Comparison of ENCODE assay signal across 1 cellular context in the genomic region with DNA sequence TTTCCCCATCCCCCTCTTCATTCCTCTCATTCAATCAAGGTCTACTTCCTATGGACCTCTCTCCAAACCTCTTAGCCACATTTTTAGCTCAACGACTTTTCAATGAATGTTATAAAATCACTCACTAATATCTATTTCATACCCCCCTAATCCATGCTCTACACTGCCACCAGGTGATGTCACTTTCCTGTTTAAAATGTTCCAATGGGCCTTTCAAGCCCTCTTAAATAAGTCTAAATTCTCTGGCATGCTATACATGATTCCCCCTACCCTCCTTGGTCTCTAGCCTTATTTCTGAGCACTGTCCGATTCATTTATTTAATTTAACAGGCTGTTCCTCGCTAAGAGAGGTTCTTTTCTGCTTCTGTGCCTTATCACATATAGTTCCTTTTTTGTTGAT.
TF ChIP-seq lines count a peak whose summit lies in the region.

No MANE protein-coding gene starts in this region.

TF ChIP-seq in H1, 55 proteins besides CTCF, POLR2A, EP300 and RAD21 (continued from another document):
- no peak for TF ChIP-seq HDAC2 (IDR thresholded peaks at IDR 0.05; ENCODE audit: borderline replicate concordance in 1 of 2, low read depth in 2 of 2, low read length in 2 of 2)
- no peak for TF ChIP-seq MAFK (IDR thresholded peaks at IDR 0.05; ENCODE audit: low read depth, low read length)
- TF ChIP-seq, protein P1, sequence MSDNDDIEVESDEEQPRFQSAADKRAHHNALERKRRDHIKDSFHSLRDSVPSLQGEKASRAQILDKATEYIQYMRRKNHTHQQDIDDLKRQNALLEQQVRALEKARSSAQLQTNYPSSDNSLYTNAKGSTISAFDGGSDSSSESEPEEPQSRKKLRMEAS (IDR thresholded peaks at IDR 0.05): no peak
- TF ChIP-seq POLR2AphosphoS5 (IDR thresholded peaks at IDR 0.05; ENCODE audit: low read depth, low read length): no peak
- TF ChIP-seq SIN3A (conservative IDR thresholded peaks at IDR 0.05 in 1 of 2, IDR thresholded peaks at IDR 0.05 in 1 of 2; ENCODE audit: low read depth in 1 of 2, low read length in 2 of 2): no peak
- no peak for TF ChIP-seq SUZ12 (IDR thresholded peaks at IDR 0.05; ENCODE audit: low read length)
- no peak for TF ChIP-seq CHD2 (IDR thresholded peaks at IDR 0.05; ENCODE audit: low read length)
- no peak for TF ChIP-seq RNF2 (IDR thresholded peaks at IDR 0.05; ENCODE audit: borderline replicate concordance, low read depth, low read length, missing control alignments, poor library complexity, severe bottlenecking)
- TF ChIP-seq YY1 (IDR thresholded peaks at IDR 0.05; ENCODE audit: low read depth, low read length): no peak
- TF ChIP-seq FOSL1 (IDR thresholded peaks at IDR 0.05; ENCODE audit: insufficient read depth, low read depth, low read length): no peak
- TF ChIP-seq GABPA (IDR thresholded peaks at IDR 0.05; ENCODE audit: borderline replicate concordance, insufficient read depth, low read length): no peak
- no peak for TF ChIP-seq CEBPB (IDR thresholded peaks at IDR 0.05; ENCODE audit: low read depth, low read length)
- no peak for TF ChIP-seq KDM1A (IDR thresholded peaks at IDR 0.05; ENCODE audit: borderline replicate concordance, low read length)
- TF ChIP-seq ASH2L (IDR thresholded peaks at IDR 0.05; ENCODE audit: low read length): no peak
- TF ChIP-seq SP1 (IDR thresholded peaks at IDR 0.05; ENCODE audit: low read depth, low read length): no peak
- TF ChIP-seq KDM4A (IDR thresholded peaks at IDR 0.05; ENCODE audit: low read depth, low read length, severe bottlenecking): no peak
